Comparison of ENCODE assay signal across 12 cellular contexts in genomic region chr1:26351591-26352337, GRCh38. TPM values are rescaled to one million over a fixed set of nuclear protein-coding genes. Genes with fewer than 3 reads are reported as not detected.
DNase-seq lines count a peak whose midpoint lies in the region; ATAC-seq and TF ChIP-seq lines count a peak whose summit lies in the region.
"Had no signal": no experiment of that assay in that cellular context is flagged by ENCODE, and none has a peak within 500 bp of the region (broad histone marks: within the 10 kb centered on the region; RNA-seq: fewer than 3 reads in every experiment).

No MANE protein-coding gene starts in this region.

- no peak overlapping the region for H2AFZ ChIP-seq in PC-3 (ENCODE audit: low read length)

- H3K27ac Mint-ChIP-seq in stimulated activated naive B cell treated with anti-CD40 and anti-IgM and Interleukin-4, amounts not matched to agents 10 μg/mL and 1 μg/mL and 100 μg/mL, for 72 hours = no peak overlapping the region
- H3K27ac Mint-ChIP-seq in natural killer cell treated with Interleukin-12 subunit alpha and Interleukin-12 subunit beta and Interleukin-15 and Interleukin-18, amount 100 ng/mL, for 72 hours = no peak overlapping the region
- H3K27ac Mint-ChIP-seq: activated CD8-positive, alpha-beta T cell treated with anti-CD3 and anti-CD28 coated beads for 36 hours had no signal

- peaks cover 5 to 8% of the 10 kb centered on the region in 2 donors for H3K27me3 Mint-ChIP-seq in stimulated activated naive B cell treated with anti-CD40 and anti-IgM and Interleukin-4, amounts not matched to agents 10 μg/mL and 1 μg/mL and 100 μg/mL, for 72 hours
- peaks cover 7 to 13% of the 10 kb centered on the region in 2 donors for H3K27me3 Mint-ChIP-seq in natural killer cell treated with Interleukin-12 subunit alpha and Interleukin-12 subunit beta and Interleukin-15 and Interleukin-18, amount 100 ng/mL, for 72 hours
- H3K27me3 Mint-ChIP-seq: activated CD8-positive, alpha-beta T cell treated with anti-CD3 and anti-CD28 coated beads for 36 hours had no signal

- H3K27ac ChIP-seq in PC-3 (ENCODE audit: low read length) = peak overlapping the region; percentile 85
- H3K27ac ChIP-seq in iPS-20b (ENCODE audit: low read length) = peak overlapping the region; percentile 29
- H3K27ac ChIP-seq: neutrophil had no signal

- no peaks in the 10 kb centered on the region for H3K36me3 ChIP-seq in PC-3 (ENCODE audit: low read depth, low read length)
- H3K36me3 ChIP-seq in iPS-20b (ENCODE audit: insufficient read depth, low read depth, low read length) = no peaks in the 10 kb centered on the region
- H3K36me3 ChIP-seq: neutrophil had no signal

- H3K4me3 Mint-ChIP-seq in stimulated activated naive B cell treated with anti-CD40 and anti-IgM and Interleukin-4, amounts not matched to agents 10 μg/mL and 1 μg/mL and 100 μg/mL, for 72 hours = no peak overlapping the region
- no peak overlapping the region for H3K4me3 Mint-ChIP-seq in natural killer cell treated with Interleukin-12 subunit alpha and Interleukin-12 subunit beta and Interleukin-15 and Interleukin-18, amount 100 ng/mL, for 72 hours
- H3K4me3 Mint-ChIP-seq: activated CD8-positive, alpha-beta T cell treated with anti-CD3 and anti-CD28 coated beads for 36 hours had no signal

- ATAC-seq in PC-3 (peak; percentile 37), HG03045 (IDR thresholded peaks at IDR 0.05; ENCODE audit: unreplicated experiment) (no peak)
- ATAC-seq in stimulated activated naive B cell treated with anti-CD40 and anti-IgM and Interleukin-4, amounts not matched to agents 10 μg/mL and 1 μg/mL and 100 μg/mL, for 72 hours (replicated peaks) = no peak
- ATAC-seq in natural killer cell treated with Interleukin-12 subunit alpha and Interleukin-12 subunit beta and Interleukin-15 and Interleukin-18, amount 100 ng/mL, for 72 hours = no peak
- ATAC-seq: activated CD8-positive, alpha-beta T cell treated with anti-CD3 and anti-CD28 coated beads for 36 hours had no signal

- intact Hi-C loops in PC-3 (cut with micrococcal nuclease) = no loop called here

- H4K20me1 ChIP-seq in PC-3 (ENCODE audit: low read length) = no peaks in the 10 kb centered on the region

- peak overlapping the region; percentile 61 for H3K9ac ChIP-seq in PC-3 (ENCODE audit: low read length)
- H3K9ac ChIP-seq in iPS-20b (ENCODE audit: low read depth, low read length) = 0 out of 2 replicates have a peak overlapping the region, but pooled peaks have one; percentile 20

- no peaks in the 10 kb centered on the region for H3F3A ChIP-seq in PC-3 (ENCODE audit: low read length, unreplicated experiment)

- no peaks in the 10 kb centered on the region for H3K9me2 ChIP-seq in PC-3 (replicated peaks; ENCODE audit: low read length)

- H3K9me3 Mint-ChIP-seq in stimulated activated naive B cell treated with anti-CD40 and anti-IgM and Interleukin-4, amounts not matched to agents 10 μg/mL and 1 μg/mL and 100 μg/mL, for 72 hours = no peaks in the 10 kb centered on the region
- no peaks in the 10 kb centered on the region for H3K9me3 Mint-ChIP-seq in natural killer cell treated with Interleukin-12 subunit alpha and Interleukin-12 subunit beta and Interleukin-15 and Interleukin-18, amount 100 ng/mL, for 72 hours
- H3K9me3 Mint-ChIP-seq: activated CD8-positive, alpha-beta T cell treated with anti-CD3 and anti-CD28 coated beads for 36 hours had no signal

- CTCF ChIA-PET in PC-3 (lab: Charles Lee) = interaction anchor here (0.6 kb wide), 1 partner anchor 65 kb away, joined by 3 read pairs; no protein-coding TSS in a partner anchor

- H3K4me2 ChIP-seq in PC-3 (ENCODE audit: low read length) = peak overlapping the region; percentile 82

- H3K27me3 ChIP-seq in PC-3 (ENCODE audit: low read length) (no peaks in the 10 kb centered on the region), iPS-20b (ENCODE audit: insufficient read depth, low read length) (no peaks in the 10 kb centered on the region)

- H3K4me1 ChIP-seq in PC-3 (ENCODE audit: insufficient read depth, low read length) (peaks cover 59% of the 10 kb centered on the region), iPS-20b (ENCODE audit: insufficient read depth, low read length) (peaks cover 23% of the 10 kb centered on the region)

- H3K4me3 ChIP-seq in PC-3 (ENCODE audit: low read length) (peak overlapping the region; percentile 34), iPS-20b (ENCODE audit: low read length) (no peak overlapping the region)

- DNase-seq in A172 (ENCODE audit: low spot score) = peak; percentile 49
- DNase-seq in PC-3 = peak; percentile 65
- DNase-seq in stimulated activated naive B cell treated with anti-CD40 and anti-IgM and Interleukin-4, amounts not matched to agents 10 μg/mL and 1 μg/mL and 100 μg/mL, for 72 hours = no peak
- no peak for DNase-seq in natural killer cell treated with Interleukin-12 subunit alpha and Interleukin-12 subunit beta and Interleukin-15 and Interleukin-18, amount 100 ng/mL, for 72 hours (ENCODE audit: low spot score)
- DNase-seq: 8988T; activated CD8-positive, alpha-beta T cell treated with anti-CD3 and anti-CD28 coated beads for 36 hours; head of caudate nucleus; NCI-H1417 treated with DMSO at 0.1 percent for 48 hours; Right ventricle myocardium superior had no signal

- no TSS peak for BruUV-seq in PC-3 (replicated peaks; lab: Mats Ljungman, UMichigan)

- TF ChIP-seq CTCF in PC-3 (conservative IDR thresholded peaks at IDR 0.05; ENCODE audit: low read depth, low read length) = no peak

- H3K4me1 Mint-ChIP-seq in stimulated activated naive B cell treated with anti-CD40 and anti-IgM and Interleukin-4, amounts not matched to agents 10 μg/mL and 1 μg/mL and 100 μg/mL, for 72 hours = peaks cover 0 to 2% of the 10 kb centered on the region in 2 donors
- H3K4me1 Mint-ChIP-seq in natural killer cell treated with Interleukin-12 subunit alpha and Interleukin-12 subunit beta and Interleukin-15 and Interleukin-18, amount 100 ng/mL, for 72 hours (ENCODE audit: low read depth in 2 of 2) = peaks cover 5 to 6% of the 10 kb centered on the region in 2 donors

- H3K36me3 Mint-ChIP-seq in stimulated activated naive B cell treated with anti-CD40 and anti-IgM and Interleukin-4, amounts not matched to agents 10 μg/mL and 1 μg/mL and 100 μg/mL, for 72 hours = no peaks in the 10 kb centered on the region
- no peaks in the 10 kb centered on the region for H3K36me3 Mint-ChIP-seq in natural killer cell treated with Interleukin-12 subunit alpha and Interleukin-12 subunit beta and Interleukin-15 and Interleukin-18, amount 100 ng/mL, for 72 hours

- POLR2A ChIA-PET in PC-3 (lab: Charles Lee; ENCODE audit: unreplicated experiment) = no interaction called here

- H3K79me2 ChIP-seq in PC-3 (ENCODE audit: low read length) = peaks cover 12% of the 10 kb centered on the region; the same call in 1 of the 2 replicates

- H3K9me3 ChIP-seq in PC-3 (ENCODE audit: low read length) = no peaks in the 10 kb centered on the region
- H3K9me3 ChIP-seq in iPS-20b (ENCODE audit: insufficient read depth, low read depth, low read length) = no peaks in the 10 kb centered on the region
- H3K9me3 ChIP-seq: neutrophil had no signal

RNA-seq across cellular contexts. Expression of gene CRYBG2, which starts 2.2 kb away (rescaled TPM):
- total RNA-seq in A172 (2014; rRNA removed; shearing (Covaris generic)) = 0.02 and 0.17 TPM in 2 replicates
- total RNA-seq in PC-3 (2014; rRNA removed) = 15.3 and 16.1 TPM in 2 replicates
- total RNA-seq in natural killer cell treated with Interleukin-12 subunit alpha and Interleukin-12 subunit beta and Interleukin-15 and Interleukin-18, amount 100 ng/mL, for 72 hours = under 1 TPM in 1 of 2 donors, not detected in 1; 0.95 TPM
- total RNA-seq: Right ventricle myocardium superior had no signal

RNA-seq across cellular contexts. Expression of gene ZNF683, which starts 20.8 kb away (rescaled TPM):
- total RNA-seq in A172 (2014; rRNA removed; shearing (Covaris generic)) = not detected in 2 replicates
- not detected in 2 replicates for total RNA-seq in PC-3 (2014; rRNA removed)
- not detected for total RNA-seq in natural killer cell treated with Interleukin-12 subunit alpha and Interleukin-12 subunit beta and Interleukin-15 and Interleukin-18, amount 100 ng/mL, for 72 hours
- total RNA-seq: Right ventricle myocardium superior had no signal

RNA-seq across cellular contexts. Expression of gene CD52, which starts 34.0 kb away (rescaled TPM):
- total RNA-seq in A172 (2014; rRNA removed; shearing (Covaris generic)) = not detected in 2 replicates
- not detected in 2 replicates for total RNA-seq in PC-3 (2014; rRNA removed)
- total RNA-seq in natural killer cell treated with Interleukin-12 subunit alpha and Interleukin-12 subunit beta and Interleukin-15 and Interleukin-18, amount 100 ng/mL, for 72 hours = 10 to 100 TPM in 1 of 2 donors, 1 to 10 TPM in 1; 8.1 to 17.2 TPM

RNA-seq across cellular contexts. Expression of gene UBXN11, which starts 45.3 kb away (rescaled TPM):
- 2.9 and 7.6 TPM in 2 replicates for total RNA-seq in A172 (2014; rRNA removed; shearing (Covaris generic))
- total RNA-seq in PC-3 (2014; rRNA removed) = 19.4 and 24.6 TPM in 2 replicates
- 10 to 100 TPM in 1 of 2 donors, 1 to 10 TPM in 1; 9.9 to 24.8 TPM for total RNA-seq in natural killer cell treated with Interleukin-12 subunit alpha and Interleukin-12 subunit beta and Interleukin-15 and Interleukin-18, amount 100 ng/mL, for 72 hours

RNA-seq across cellular contexts. Expression of gene LIN28A, which starts 58.9 kb away (rescaled TPM):
- total RNA-seq in A172 (2014; rRNA removed; shearing (Covaris generic)) = not detected in 2 replicates
- not detected in 2 replicates for total RNA-seq in PC-3 (2014; rRNA removed)
- total RNA-seq in natural killer cell treated with Interleukin-12 subunit alpha and Interleukin-12 subunit beta and Interleukin-15 and Interleukin-18, amount 100 ng/mL, for 72 hours = not detected
- total RNA-seq: activated CD8-positive, alpha-beta T cell treated with anti-CD3 and anti-CD28 coated beads for 36 hours; Right ventricle myocardium superior had no signal

Comparison
In these comparisons a context has a peak if more than half of its experiments do, and no peak if none do; other contexts are left out.
1. DNase-seq: peak in A172 (single experiment) and PC-3 (single experiment); none in stimulated activated naive B cell treated with anti-CD40 and anti-IgM and Interleukin-4, amounts not matched to agents 10 μg/mL and 1 μg/mL and 100 μg/mL, for 72 hours (single experiment) and natural killer cell treated with Interleukin-12 subunit alpha and Interleukin-12 subunit beta and Interleukin-15 and Interleukin-18, amount 100 ng/mL, for 72 hours (single experiment).